8 cellular contexts compared by ENCODE assay signal in the genomic region with DNA sequence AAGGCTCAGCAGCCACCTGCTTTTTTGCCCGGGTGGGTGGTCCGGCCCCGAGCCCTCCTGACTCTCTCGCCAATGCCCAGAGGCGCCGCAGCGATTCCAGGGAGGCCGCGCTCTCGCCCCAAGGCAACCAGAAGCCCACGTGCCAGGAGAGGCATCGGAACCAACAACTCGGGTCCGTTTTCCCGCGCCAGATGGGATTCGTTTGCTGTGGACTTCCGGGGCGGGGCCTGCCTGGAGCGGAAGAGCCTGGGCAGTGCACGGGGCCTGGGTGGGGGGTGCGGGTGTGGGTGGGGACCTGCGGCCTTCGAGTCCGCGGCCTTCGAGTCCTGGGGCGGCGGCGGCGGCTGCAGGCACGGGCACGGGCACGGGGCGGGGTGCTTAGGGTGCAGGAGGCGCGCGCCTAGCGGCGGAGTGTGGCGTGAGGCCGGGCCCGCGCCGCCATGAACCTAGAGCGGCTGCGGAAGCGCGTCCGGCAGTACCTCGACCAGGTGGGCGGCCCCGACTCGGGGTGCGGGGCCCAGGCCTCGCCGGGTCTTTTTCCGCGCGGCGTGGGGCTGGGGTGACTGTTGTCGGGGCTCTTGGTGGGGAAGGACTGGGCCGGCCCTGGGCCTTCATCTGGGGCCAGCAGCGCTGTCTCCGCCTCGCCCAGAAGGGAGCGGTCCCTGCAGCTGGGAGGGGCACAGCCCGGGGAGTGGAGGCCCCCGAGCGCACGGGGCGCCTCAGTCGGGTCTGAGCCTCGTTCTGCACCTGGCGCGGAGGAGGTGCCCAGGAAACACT. TPM values are rescaled to one million over a fixed set of nuclear protein-coding genes. Genes with fewer than 3 reads are reported as not detected.
DNase-seq lines count a peak whose midpoint lies in the region; ATAC-seq lines count a peak whose summit lies in the region.

TSS of gene CDC16 (plus strand) at position 253 of the 777 bp plus-strand sequence. CDS start at position 441, 188 bp downstream.

- H3K36me3 ChIP-seq in NT2/D1 (ENCODE audit: insufficient read depth, insufficient read length, low read length): peaks cover 34% of the 10 kb centered on the region
- H3K36me3 ChIP-seq in endocrine pancreas (ENCODE audit: control insufficient read depth, insufficient read depth, low read length): no peaks in the 10 kb centered on the region

- H3K36me3 Mint-ChIP-seq in activated CD8-positive, alpha-beta memory T cell treated with anti-CD3 and anti-CD28 coated beads, Interleukin-2, amount 10 ng/mL, durations not matched to agents 7 days and 5 days: peaks cover 25% of the 10 kb centered on the region

- H3K9me3 Mint-ChIP-seq in activated CD8-positive, alpha-beta memory T cell treated with anti-CD3 and anti-CD28 coated beads, Interleukin-2, amount 10 ng/mL, durations not matched to agents 7 days and 5 days (ENCODE audit: low read depth): no peaks in the 10 kb centered on the region

- H3K4me3 ChIP-seq in NT2/D1 (ENCODE audit: insufficient read length, low read depth) (peak within 1 kb of the TSS; percentile 92), endocrine pancreas (ENCODE audit: control insufficient read depth, insufficient read depth, low read length) (peak within 1 kb of the TSS; percentile 94)

- H3K4me1 ChIP-seq in NT2/D1 (ENCODE audit: insufficient read depth, insufficient read length): no peaks in the 10 kb centered on the region
- H3K4me1 ChIP-seq in endocrine pancreas (ENCODE audit: control insufficient read depth, insufficient read depth, low read length): no peaks in the 10 kb centered on the region

- H3K9me3 ChIP-seq in NT2/D1 (ENCODE audit: insufficient read depth, low read length) (peaks cover 9% of the 10 kb centered on the region), endocrine pancreas (ENCODE audit: control insufficient read depth, low read length) (no peaks in the 10 kb centered on the region)

- H3K4me1 Mint-ChIP-seq in activated CD8-positive, alpha-beta memory T cell treated with anti-CD3 and anti-CD28 coated beads, Interleukin-2, amount 10 ng/mL, durations not matched to agents 7 days and 5 days: peaks cover 29% of the 10 kb centered on the region

- H3K27ac Mint-ChIP-seq in activated CD8-positive, alpha-beta memory T cell treated with anti-CD3 and anti-CD28 coated beads, Interleukin-2, amount 10 ng/mL, durations not matched to agents 7 days and 5 days: peak within 1 kb of the TSS; percentile 79

- H3K27me3 ChIP-seq in NT2/D1 (ENCODE audit: insufficient read depth, insufficient read length): no peaks in the 10 kb centered on the region
- H3K27me3 ChIP-seq in endocrine pancreas (ENCODE audit: control insufficient read depth, insufficient read depth, low read length): no peaks in the 10 kb centered on the region

- DNase-seq in COR-L47 (lab: John Stamatoyannopoulos, UW) (peak; percentile 98), HT1080 (ENCODE audit: low read depth) (peak; percentile 86), NT2/D1 (ENCODE audit: low read depth, low spot score) (peak; percentile 84), mesenteric fat pad (ENCODE audit: low spot score) (peak; percentile 96)
- peak; percentile 91 for DNase-seq in activated CD8-positive, alpha-beta memory T cell treated with anti-CD3 and anti-CD28 coated beads, Interleukin-2, amount 10 ng/mL, durations not matched to agents 7 days and 5 days
- peak; percentile 55 for DNase-seq in stimulated activated CD8-positive, alpha-beta memory T cell treated with anti-CD3 and anti-CD28 coated beads, Interleukin-15, amount 100 ng/mL, for 1 hour (ENCODE audit: low read depth)

- CTCF ChIA-PET in activated CD8-positive, alpha-beta memory T cell treated with anti-CD3 and anti-CD28 coated beads, Interleukin-2, amount 10 ng/mL, durations not matched to agents 7 days and 5 days (lab: Charles Lee): interaction anchor here (2.2 kb wide), 1 partner anchor 8 kb away, joined by 7 read pairs; no protein-coding TSS in a partner anchor

- peaks cover 8% of the 10 kb centered on the region for H3K27me3 Mint-ChIP-seq in activated CD8-positive, alpha-beta memory T cell treated with anti-CD3 and anti-CD28 coated beads, Interleukin-2, amount 10 ng/mL, durations not matched to agents 7 days and 5 days

- peak; percentile 86 for ATAC-seq in GM21360 (IDR thresholded peaks at IDR 0.05; ENCODE audit: unreplicated experiment)
- ATAC-seq in activated CD8-positive, alpha-beta memory T cell treated with anti-CD3 and anti-CD28 coated beads, Interleukin-2, amount 10 ng/mL, durations not matched to agents 7 days and 5 days: peak; percentile 93

- peak within 1 kb of the TSS; percentile 80 for H3K4me3 Mint-ChIP-seq in activated CD8-positive, alpha-beta memory T cell treated with anti-CD3 and anti-CD28 coated beads, Interleukin-2, amount 10 ng/mL, durations not matched to agents 7 days and 5 days

- peak within 1 kb of the TSS; percentile 89 for H3K9ac ChIP-seq in NT2/D1 (ENCODE audit: insufficient read length, low read depth)
- H3K9ac ChIP-seq in endocrine pancreas (ENCODE audit: control insufficient read depth, insufficient read depth, low read length): peak within 1 kb of the TSS; percentile 91

RNA-seq across cellular contexts. Expression of gene CDC16, which starts in this region (rescaled TPM):
- total RNA-seq in HT1080 (2014; rRNA removed; shearing (Covaris generic)): 36.7 and 57.6 TPM in 2 replicates
- polyA plus RNA-seq in HT1080 (2015; cell fraction: cytosol; rRNA removed): 49.0 and 52.1 TPM in 2 replicates
- 147 and 161 TPM in 2 replicates for polyA plus RNA-seq in HT1080 (2015; cell fraction: nucleus; rRNA removed)
- 10 to 100 TPM; 73.5 to 81.5 TPM for total RNA-seq in activated CD8-positive, alpha-beta memory T cell treated with anti-CD3 and anti-CD28 coated beads, Interleukin-2, amount 10 ng/mL, durations not matched to agents 7 days and 5 days
- total RNA-seq in mesenteric fat pad: 70.0 TPM

Comparison
In these comparisons a context has a peak if more than half of its experiments do, and no peak if none do; other contexts are left out.
1. Peak in every context shown above with its lines: DNase-seq, ATAC-seq and H3K4me3 ChIP-seq.